15 cellular contexts compared by ENCODE assay signal in genomic region chr9:3769646-3770045, GRCh38.
DNase-seq lines count a peak whose midpoint lies in the region; FAIRE-seq lines count a peak whose summit lies in the region.
"Had no signal": no experiment of that assay in that cellular context is flagged by ENCODE, and none has a peak within 500 bp of the region (broad histone marks: within the 10 kb centered on the region; RNA-seq: fewer than 3 reads in every experiment).

No MANE protein-coding gene starts in this region.

- H3K27me3 ChIP-seq in GM23248 (replicated peaks; ENCODE audit: insufficient read depth) (no peaks in the 10 kb centered on the region), adipocyte (replicated peaks; ENCODE audit: control insufficient read depth, insufficient read depth, low read length) (no peaks in the 10 kb centered on the region), mesenchymal stem cell (ENCODE audit: control insufficient read depth in 1 of 2, insufficient read depth in 1 of 2, low read length in 2 of 2) (no peaks in the 10 kb centered on the region), stomach smooth muscle (ENCODE audit: control insufficient read depth in 1 of 2, insufficient read depth in 2 of 2, low read length in 2 of 2) (no peaks in the 10 kb centered on the region)
- H3K27me3 ChIP-seq: BE2C, SJSA1 had no signal

- FAIRE-seq in frontal cortex (lab: Jason Lieb, UNC), result no peak

- H3K9ac ChIP-seq in GM23248 (peak overlapping the region; percentile 66), adipocyte (ENCODE audit: low read length) (peak overlapping the region; percentile 56), mesenchymal stem cell (ENCODE audit: low read length) (peak overlapping the region; percentile 84), stomach smooth muscle (ENCODE audit: low read length in 2 of 2) (no peak overlapping the region)

- H3K4me2 ChIP-seq in GM23248 (ENCODE audit: unreplicated experiment) (peak overlapping the region; percentile 58), mesenchymal stem cell (ENCODE audit: low read length, poor library complexity, severe bottlenecking) (no peak overlapping the region)
- H3K4me2 ChIP-seq: PC-9 had no signal

- H2BK12ac ChIP-seq in mesenchymal stem cell (ENCODE audit: low read length in 2 of 2), result peak overlapping the region; percentile 69 to 96

- H4K20me1 ChIP-seq in GM23248 (ENCODE audit: insufficient read depth), result no peaks in the 10 kb centered on the region

- H3K4ac ChIP-seq in mesenchymal stem cell (ENCODE audit: low read depth in 1 of 2, low read length in 2 of 2), result no peak overlapping the region

- H3K36me3 ChIP-seq in GM23248 (ENCODE audit: low read depth), result no peaks in the 10 kb centered on the region
- no peaks in the 10 kb centered on the region for H3K36me3 ChIP-seq in adipocyte (ENCODE audit: control insufficient read depth, insufficient read depth, low read length, severe bottlenecking)
- no peaks in the 10 kb centered on the region for H3K36me3 ChIP-seq in mesenchymal stem cell (ENCODE audit: control insufficient read depth in 1 of 2, insufficient read depth in 2 of 2, low read depth in 1 of 2, low read length in 2 of 2)
- H3K36me3 ChIP-seq in stomach smooth muscle (ENCODE audit: control insufficient read depth in 2 of 2, insufficient read depth in 2 of 2, low read length in 2 of 2), result no peaks in the 10 kb centered on the region
- H3K36me3 ChIP-seq: BE2C, HAP-1, SJSA1 had no signal

- peaks cover 24% of the 10 kb centered on the region for H3K4me1 ChIP-seq in GM23248 (ENCODE audit: insufficient read depth)
- H3K4me1 ChIP-seq in adipocyte (ENCODE audit: control insufficient read depth, insufficient read depth, low read length), result peaks cover 25% of the 10 kb centered on the region
- H3K4me1 ChIP-seq in mesenchymal stem cell (ENCODE audit: control insufficient read depth, insufficient read depth, low read depth, low read length), result no peaks in the 10 kb centered on the region
- no peaks in the 10 kb centered on the region for H3K4me1 ChIP-seq in stomach smooth muscle (ENCODE audit: control insufficient read depth, insufficient read depth, low read length)
- H3K4me1 ChIP-seq: BE2C, HAP-1, SJSA1 had no signal

- no peak for DNase-seq in GM23248
- no peak for DNase-seq in adipocyte (ENCODE audit: low read depth)
- peak; percentile 70 for DNase-seq in mesenchymal stem cell
- no peak for DNase-seq in frontal cortex (ENCODE audit: low spot score in 2 of 2)
- no peak for DNase-seq in DMS 273 (lab: John Stamatoyannopoulos, UW; ENCODE audit: unreplicated experiment)
- DNase-seq in NCI-H345 (lab: John Stamatoyannopoulos, UW), result no peak
- DNase-seq: BE2C; CD8-positive, alpha-beta T cell; DMS79; NCI-H187 treated with DMSO at 0.1 percent for 48 hours; NCI-H526 treated with DMSO at 0.1 percent for 48 hours; PC-9 had no signal

- H3F3A ChIP-seq in GM23248 (ENCODE audit: insufficient read depth), result peaks cover 25% of the 10 kb centered on the region

- peak overlapping the region; percentile 26 to 85 for H3K18ac ChIP-seq in mesenchymal stem cell (ENCODE audit: low read depth in 1 of 2, low read length in 2 of 2)

- H3K4me3 ChIP-seq in GM23248 (no peak overlapping the region), adipocyte (ENCODE audit: low read length) (peak overlapping the region; percentile 23), mesenchymal stem cell (ENCODE audit: insufficient read depth in 1 of 2, low read depth in 1 of 2, low read length in 2 of 2) (peak overlapping the region in 1 of 2 experiments; percentile 3), stomach smooth muscle (ENCODE audit: low read length in 2 of 2) (no peak overlapping the region)
- H3K4me3 ChIP-seq: HAP-1, PC-9, SJSA1 had no signal

- H2BK15ac ChIP-seq in mesenchymal stem cell (ENCODE audit: low read depth, poor library complexity, severe bottlenecking), result no peak overlapping the region

- H3K79me1 ChIP-seq in mesenchymal stem cell (replicated peaks; ENCODE audit: low read length, poor library complexity, severe bottlenecking), result no peaks in the 10 kb centered on the region

- H3K23ac ChIP-seq in mesenchymal stem cell (ENCODE audit: low read length in 2 of 2), result no peak overlapping the region

- WGBS in GM23248 (ENCODE audit: low coverage in 1 of 2, low lambda C conversion rate in 2 of 2, missing lambda C conversion rate in 2 of 2), 2 experiments, result 60 to 61% methylated on average over 4 of the region's 4 CpGs
- 13% methylated on average over 4 of the region's 4 CpGs for WGBS in mesenchymal stem cell

- H2AK5ac ChIP-seq in mesenchymal stem cell (ENCODE audit: low read length, severe bottlenecking), result no peak overlapping the region

- in situ Hi-C loops in GM23248 (cut with MboI), result no loop called here

- H3K9me2 ChIP-seq in GM23248 (ENCODE audit: insufficient read depth), result no peaks in the 10 kb centered on the region

- no peaks in the 10 kb centered on the region for H3K79me2 ChIP-seq in GM23248 (ENCODE audit: insufficient read depth)

- H2BK5ac ChIP-seq in mesenchymal stem cell (ENCODE audit: low read depth, low read length, poor library complexity, severe bottlenecking), result no peak overlapping the region

- no peak overlapping the region for H4K8ac ChIP-seq in mesenchymal stem cell (ENCODE audit: low read length)

- H2AFZ ChIP-seq in GM23248 (peak overlapping the region; percentile 47), mesenchymal stem cell (ENCODE audit: low read depth, low read length) (no peak overlapping the region)
- H2AFZ ChIP-seq: PC-9 had no signal

- no peak overlapping the region for H3K14ac ChIP-seq in mesenchymal stem cell (ENCODE audit: low read length in 2 of 2)

- H4K91ac ChIP-seq in mesenchymal stem cell (ENCODE audit: low read length), result peak overlapping the region; percentile 53

- H3K9me3 ChIP-seq in GM23248 (ENCODE audit: low read depth), result no peaks in the 10 kb centered on the region
- H3K9me3 ChIP-seq in adipocyte (ENCODE audit: control insufficient read depth, low read length), result no peaks in the 10 kb centered on the region
- no peaks in the 10 kb centered on the region for H3K9me3 ChIP-seq in mesenchymal stem cell (ENCODE audit: control insufficient read depth, low read length)
- H3K9me3 ChIP-seq in stomach smooth muscle (ENCODE audit: control insufficient read depth in 2 of 2, low read length in 2 of 2), result no peaks in the 10 kb centered on the region
- H3K9me3 ChIP-seq: BE2C, HAP-1, SJSA1 had no signal

- H3K27ac ChIP-seq in GM23248 (peak overlapping the region; percentile 94), mesenchymal stem cell (ENCODE audit: low read length, poor library complexity, severe bottlenecking) (no peak overlapping the region), stomach smooth muscle (ENCODE audit: low read length) (peak overlapping the region; percentile 24)
- H3K27ac ChIP-seq: PC-9, SJSA1 had no signal

- no peak overlapping the region for H2BK120ac ChIP-seq in mesenchymal stem cell (ENCODE audit: low read depth, low read length)

Comparison
In these comparisons a context has a peak if more than half of its experiments do, and no peak if none do; other contexts are left out.
1. H3K9ac ChIP-seq: peak in GM23248 (single experiment), adipocyte (single experiment) and mesenchymal stem cell (single experiment); none in stomach smooth muscle (0 of 2).